In the genomic region with DNA sequence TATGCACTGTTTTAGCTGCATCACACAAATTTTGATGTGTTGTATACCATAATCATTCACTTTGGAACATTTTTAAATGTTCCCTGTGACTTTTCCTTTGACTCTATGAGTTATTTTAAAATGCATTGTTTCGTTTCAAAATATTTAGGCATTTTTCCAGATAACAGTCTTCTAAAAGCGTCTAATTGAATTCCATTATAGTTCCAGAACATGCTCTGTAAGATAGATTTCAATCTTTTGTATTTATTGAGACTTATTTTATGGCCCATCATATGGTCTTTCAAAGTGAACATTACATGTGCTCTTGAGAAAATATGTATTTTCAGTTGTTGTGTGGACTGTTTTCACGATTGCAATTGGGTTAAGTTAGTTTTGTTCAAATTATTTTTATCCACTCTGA, we compare ENCODE assay signal across 29 cellular contexts.
"Had no signal": no experiment of that assay in that cellular context is flagged by ENCODE, and none has a peak within 500 bp of the region (broad histone marks: within the 10 kb centered on the region; RNA-seq: fewer than 3 reads in every experiment).

No MANE protein-coding gene starts in this region.

- FAIRE-seq: endometrium, endothelial cell of umbilical vein, frontal cortex had no signal

- DNase-seq: colonic mucosa; cortex of kidney; dermis blood vessel endothelial cell; dorsolateral prefrontal cortex; effector CD4-positive, alpha-beta T cell; effector CD8-positive, alpha-beta T cell; effector memory CD4-positive, alpha-beta T cell; effector memory CD8-positive, alpha-beta T cell; endodermal cell; erythroblast; esophagus squamous epithelium; foreskin fibroblast; foreskin keratinocyte; foreskin melanocyte; gastrocnemius medialis; glutamatergic neuron; head of caudate nucleus; heart left ventricle; heart right ventricle had no signal

- H3K4me3 Mint-ChIP-seq: dendritic cell treated with granulocyte-macrophage colony-stimulating factor and Interleukin-4, amounts not matched to agents 40 ng/mL and 50 ng/mL, for 4 days; effector memory CD8-positive, alpha-beta T cell; endodermal cell had no signal

- H3K4me1 Mint-ChIP-seq: endodermal cell had no signal

- H3K79me2 ChIP-seq: hepatocyte had no signal

- H3K4me3 ChIP-seq: colonic mucosa, coronary artery, dorsolateral prefrontal cortex, esophagus muscularis mucosa, esophagus squamous epithelium, gastrocnemius medialis, gastroesophageal sphincter, heart left ventricle, heart right ventricle, hepatocyte had no signal

- H3K9me3 ChIP-seq: colonic mucosa had no signal

- H3K4me2 ChIP-seq: hepatocyte had no signal

- H2AFZ ChIP-seq: hepatocyte had no signal

- H3K27ac ChIP-seq: colonic mucosa, coronary artery, dorsolateral prefrontal cortex, epithelial cell of prostate, esophagus muscularis mucosa, esophagus squamous epithelium, foreskin keratinocyte, gastrocnemius medialis, gastroesophageal sphincter, hepatocyte had no signal

- H3K36me3 ChIP-seq: colonic mucosa, esophagus muscularis mucosa, esophagus squamous epithelium, gastrocnemius medialis, gastroesophageal sphincter, heart left ventricle, heart right ventricle had no signal

- H3K27me3 ChIP-seq: colonic mucosa, dorsolateral prefrontal cortex, esophagus muscularis mucosa, esophagus squamous epithelium, foreskin keratinocyte, gastrocnemius medialis, gastroesophageal sphincter, heart left ventricle, heart right ventricle, hepatocyte had no signal

- H3K27ac Mint-ChIP-seq: dendritic cell treated with granulocyte-macrophage colony-stimulating factor and Interleukin-4, amounts not matched to agents 40 ng/mL and 50 ng/mL, for 4 days; effector memory CD8-positive, alpha-beta T cell; endodermal cell had no signal

- ATAC-seq: effector memory CD8-positive, alpha-beta T cell; esophagus mucosa; foreskin keratinocyte; gastrocnemius medialis; gastroesophageal sphincter; heart left ventricle; heart right ventricle had no signal

- H3K27me3 Mint-ChIP-seq: dendritic cell treated with granulocyte-macrophage colony-stimulating factor and Interleukin-4, amounts not matched to agents 40 ng/mL and 50 ng/mL, for 4 days had no signal

- H3K4me1 ChIP-seq: colonic mucosa, esophagus squamous epithelium, foreskin keratinocyte, gastrocnemius medialis had no signal
